25 cellular contexts compared by ENCODE assay signal in genomic region chr7:10648289-10648688, GRCh38.
A peak's percentile ranks its signal among the peaks of the same experiment; 100 is the strongest.
DNase-seq lines count a peak whose midpoint lies in the region; ATAC-seq, FAIRE-seq and TF ChIP-seq lines count a peak whose summit lies in the region.
"Had no signal": no experiment of that assay in that cellular context is flagged by ENCODE, and none has a peak within 500 bp of the region (broad histone marks: within the 10 kb centered on the region; RNA-seq: fewer than 3 reads in every experiment).

No MANE protein-coding gene starts in this region.

- H3K27ac ChIP-seq in GM12878 (ENCODE audit: control insufficient read depth, insufficient read depth) (no peak overlapping the region), right cardiac atrium (ENCODE audit: low read length) (no peak overlapping the region)
- H3K27ac ChIP-seq: BLaER1 had no signal

- FAIRE-seq in GM12878 (lab: Jason Lieb, UNC), result no peak
- FAIRE-seq: A204.1, G401.6, GM12892, GM18507 had no signal

- no peak for TF ChIP-seq CTCF in natural killer cell (IDR thresholded peaks at IDR 0.05)
- TF ChIP-seq CTCF in GM12878 (IDR thresholded peaks at IDR 0.05 in 2 of 3, conservative IDR thresholded peaks at IDR 0.05 in 1 of 3; ENCODE audit: control insufficient read depth in 2 of 3, extremely low read depth in 1 of 3, insufficient read depth in 1 of 3, low read depth in 3 of 3, low read length in 3 of 3), result no peak

- SMC1A ChIA-PET in GM12878 (lab: Charles Lee; ENCODE audit: uncharacterized antibody, unreplicated experiment), result no interaction called here

- H3K79me2 ChIP-seq in GM12878 (ENCODE audit: control insufficient read depth, insufficient read depth, low read length), result no peaks in the 10 kb centered on the region

- TF ChIP-seq POLR2A in GM12878 (IDR thresholded peaks at IDR 0.05; ENCODE audit: low read depth, low read length), result no peak

- H3K4me3 ChIP-seq in GM12878 (no peak overlapping the region), right cardiac atrium (ENCODE audit: low read length) (no peak overlapping the region)
- H3K4me3 ChIP-seq: BLaER1 had no signal

- peak overlapping the region; percentile 72 to 77 for H3K27ac Mint-ChIP-seq in natural killer cell treated with Interleukin-12 subunit alpha and Interleukin-12 subunit beta and Interleukin-15 and Interleukin-18, amount 100 ng/mL, for 72 hours
- H3K27ac Mint-ChIP-seq in natural killer cell, result no peak overlapping the region
- H3K27ac Mint-ChIP-seq: CD4-positive, alpha-beta memory T cell; CD4-positive, CD25-positive, alpha-beta regulatory T cell; CD8-positive, alpha-beta memory T cell had no signal

- no TSS peak for BruUV-seq in GM12878 (replicated peaks; lab: Mats Ljungman, UMichigan)

- TF ChIP-seq RAD21 in GM12878 (IDR thresholded peaks at IDR 0.05; ENCODE audit: insufficient read depth, low read depth, low read length), result no peak

- H3K9me3 Mint-ChIP-seq in natural killer cell treated with Interleukin-12 subunit alpha and Interleukin-12 subunit beta and Interleukin-15 and Interleukin-18, amount 100 ng/mL, for 72 hours, result no peaks in the 10 kb centered on the region
- peaks cover 0 to 2% of the 10 kb centered on the region in 2 donors for H3K9me3 Mint-ChIP-seq in natural killer cell

- intact Hi-C loops in natural killer cell (cut with micrococcal nuclease) (no loop called here), GM12878 (cut with micrococcal nuclease; ENCODE audit: unreplicated experiment) (loop anchor here (5.0 kb wide), 1 partner anchor 59 kb away; no protein-coding TSS in a partner anchor), right cardiac atrium (cut with DNase I) (no loop called here)

- no peaks in the 10 kb centered on the region for H4K20me1 ChIP-seq in GM12878 (ENCODE audit: control insufficient read depth, insufficient read depth)
- H4K20me1 ChIP-seq: BLaER1 had no signal

- TF ChIP-seq EP300 in GM12878 (IDR thresholded peaks at IDR 0.05; ENCODE audit: borderline replicate concordance in 1 of 2, control insufficient read depth in 1 of 2, low read depth in 2 of 2, low read length in 2 of 2), result no peak

- H3K36me3 Mint-ChIP-seq in natural killer cell treated with Interleukin-12 subunit alpha and Interleukin-12 subunit beta and Interleukin-15 and Interleukin-18, amount 100 ng/mL, for 72 hours, result no peaks in the 10 kb centered on the region
- H3K36me3 Mint-ChIP-seq in natural killer cell, result no peaks in the 10 kb centered on the region
- H3K36me3 Mint-ChIP-seq: CD4-positive, alpha-beta memory T cell; CD4-positive, CD25-positive, alpha-beta regulatory T cell; CD8-positive, alpha-beta memory T cell had no signal

- H3K27me3 ChIP-seq in GM12878 (replicated peaks in 1 of 2; ENCODE audit: control insufficient read depth in 2 of 2, insufficient read depth in 2 of 2, low read length in 1 of 2) (no peaks in the 10 kb centered on the region), right cardiac atrium (ENCODE audit: control insufficient read depth, insufficient read depth) (no peaks in the 10 kb centered on the region)
- H3K27me3 ChIP-seq: BE2C, BLaER1 had no signal

- DNase-seq in natural killer cell treated with Interleukin-12 subunit alpha and Interleukin-12 subunit beta and Interleukin-15 and Interleukin-18, amount 100 ng/mL, for 72 hours (ENCODE audit: low spot score), result no peak
- no peak for DNase-seq in natural killer cell
- DNase-seq in OCI-M1 (lab: John Stamatoyannopoulos, UW), result peak; percentile 28
- no peak for DNase-seq in GM12878 (ENCODE audit: low read depth, low spot score)
- DNase-seq in DMS153 treated with DMSO at 0.1 percent for 48 hours (lab: John Stamatoyannopoulos, UW; ENCODE audit: unreplicated experiment), result no peak
- no peak for DNase-seq in amygdala (lab: John Stamatoyannopoulos, UW)
- no peak for DNase-seq in right cardiac atrium
- DNase-seq: 8988T; ACHN; BE2C; C1 segment of cervical spinal cord; CD4-positive, alpha-beta memory T cell; CD4-positive, CD25-positive, alpha-beta regulatory T cell; CD8-positive, alpha-beta memory T cell; COR-L47; DMS 273 treated with DMSO at 0.1 percent for 48 hours; DMS153; DMS79 treated with DMSO at 0.1 percent for 48 hours; GF-D8 had no signal

- CTCF ChIA-PET in GM12878 (lab: Yijun Ruan, JAX), result no interaction called here

- H3K27me3 Mint-ChIP-seq in natural killer cell treated with Interleukin-12 subunit alpha and Interleukin-12 subunit beta and Interleukin-15 and Interleukin-18, amount 100 ng/mL, for 72 hours, result no peaks in the 10 kb centered on the region
- no peaks in the 10 kb centered on the region for H3K27me3 Mint-ChIP-seq in natural killer cell (ENCODE audit: low read depth in 2 of 2)
- H3K27me3 Mint-ChIP-seq: CD4-positive, CD25-positive, alpha-beta regulatory T cell; CD8-positive, alpha-beta memory T cell had no signal

- ATAC-seq in natural killer cell treated with Interleukin-12 subunit alpha and Interleukin-12 subunit beta and Interleukin-15 and Interleukin-18, amount 100 ng/mL, for 72 hours, result no peak
- no peak for ATAC-seq in natural killer cell
- ATAC-seq in GM12878, result peak; percentile 42
- no peak for ATAC-seq in right cardiac atrium

- in situ Hi-C loops in GM12878 (cut with MboI), result no loop called here

- H3K9me3 ChIP-seq in GM12878 (replicated peaks; ENCODE audit: control insufficient read depth, insufficient read depth, low read length) (no peaks in the 10 kb centered on the region), right cardiac atrium (ENCODE audit: control insufficient read depth, low read length) (no peaks in the 10 kb centered on the region)
- H3K9me3 ChIP-seq: BE2C, BLaER1 had no signal

- no peak overlapping the region for H3K9ac ChIP-seq in GM12878 (ENCODE audit: control insufficient read depth, insufficient read depth, low read length)
- H3K9ac ChIP-seq: BLaER1 had no signal

- H3K4me1 ChIP-seq in GM12878 (ENCODE audit: control insufficient read depth, insufficient read depth, low read length) (no peaks in the 10 kb centered on the region), right cardiac atrium (ENCODE audit: control insufficient read depth, insufficient read depth, low read length) (no peaks in the 10 kb centered on the region)
- H3K4me1 ChIP-seq: BE2C had no signal

- POLR2A ChIA-PET in GM12878 (lab: Charles Lee), result no interaction called here

- H3K36me3 ChIP-seq in GM12878 (ENCODE audit: control insufficient read depth in 2 of 2, insufficient read depth in 2 of 2, low read length in 1 of 2), result no peaks in the 10 kb centered on the region
- H3K36me3 ChIP-seq: BE2C, BLaER1 had no signal

- H3K4me2 ChIP-seq in GM12878 (ENCODE audit: control insufficient read depth, insufficient read depth), result no peak overlapping the region
- H3K4me2 ChIP-seq: BLaER1 had no signal

- no peak overlapping the region for H3K4me3 Mint-ChIP-seq in natural killer cell treated with Interleukin-12 subunit alpha and Interleukin-12 subunit beta and Interleukin-15 and Interleukin-18, amount 100 ng/mL, for 72 hours
- no peak overlapping the region for H3K4me3 Mint-ChIP-seq in natural killer cell
- H3K4me3 Mint-ChIP-seq: CD14-positive monocyte; CD4-positive, alpha-beta memory T cell; CD4-positive, CD25-positive, alpha-beta regulatory T cell; CD8-positive, alpha-beta memory T cell had no signal

- peaks cover 33 to 37% of the 10 kb centered on the region in 2 donors for H3K4me1 Mint-ChIP-seq in natural killer cell treated with Interleukin-12 subunit alpha and Interleukin-12 subunit beta and Interleukin-15 and Interleukin-18, amount 100 ng/mL, for 72 hours (ENCODE audit: low read depth in 2 of 2)
- peaks cover 32 to 35% of the 10 kb centered on the region in 2 donors for H3K4me1 Mint-ChIP-seq in natural killer cell

- 22% methylated on average over 5 of the region's 5 CpGs for WGBS in GM12878 (ENCODE audit: insufficient coverage, insufficient replicate concordance, low lambda C conversion rate, missing lambda C conversion rate)
- 67% methylated on average over 5 of the region's 5 CpGs for WGBS in right cardiac atrium

- RAD21 ChIA-PET in GM12878 (lab: Charles Lee; ENCODE audit: unreplicated experiment), result no interaction called here

- no peak overlapping the region for H2AFZ ChIP-seq in GM12878 (ENCODE audit: control insufficient read depth, low read depth, low read length)

TF ChIP-seq in GM12878, 131 proteins besides CTCF, POLR2A, EP300 and RAD21:
- TF ChIP-seq NRF1 (conservative IDR thresholded peaks at IDR 0.05; ENCODE audit: low read depth, low read length), result no peak

Comparison
In these comparisons a context has a peak if more than half of its experiments do, and no peak if none do; other contexts are left out.
1. H3K27ac Mint-ChIP-seq: peak in natural killer cell treated with Interleukin-12 subunit alpha and Interleukin-12 subunit beta and Interleukin-15 and Interleukin-18, amount 100 ng/mL, for 72 hours (2 of 2); none in natural killer cell (0 of 2).